ENCODE assay signal across 17 cellular contexts in genomic region chr10:24396396-24396795, GRCh38.
DNase-seq lines count a peak whose midpoint lies in the region; ATAC-seq and TF ChIP-seq lines count a peak whose summit lies in the region.
"Had no signal": no experiment of that assay in that cellular context is flagged by ENCODE, and none has a peak within 500 bp of the region (broad histone marks: within the 10 kb centered on the region; RNA-seq: fewer than 3 reads in every experiment).

No MANE protein-coding gene starts in this region.

- no peaks in the 10 kb centered on the region for H3K79me2 ChIP-seq in mesendoderm (ENCODE audit: control insufficient read depth, insufficient read depth, low read length)

- H4K8ac ChIP-seq in mesendoderm (ENCODE audit: low read depth, low read length) = no peak overlapping the region

- no peaks in the 10 kb centered on the region for H3K4me1 ChIP-seq in mesendoderm (ENCODE audit: control insufficient read depth, low read depth, low read length)
- H3K4me1 ChIP-seq: heart left ventricle, left lung had no signal

- no peak for ATAC-seq in GM19328 (IDR thresholded peaks at IDR 0.05; ENCODE audit: unreplicated experiment)
- ATAC-seq in GM21390 (IDR thresholded peaks at IDR 0.05; ENCODE audit: unreplicated experiment) = no peak
- ATAC-seq: heart left ventricle, left lung had no signal

- no peak overlapping the region for H3K18ac ChIP-seq in mesendoderm (ENCODE audit: low read length)

- H3K4me2 ChIP-seq in mesendoderm (ENCODE audit: low read length) = no peak overlapping the region

- H3K4ac ChIP-seq in mesendoderm (ENCODE audit: low read depth, low read length) = no peak overlapping the region

- no peak overlapping the region for H2AK5ac ChIP-seq in mesendoderm (ENCODE audit: low read length)

- no peak overlapping the region for H2BK120ac ChIP-seq in mesendoderm (ENCODE audit: low read depth, low read length)

- H2BK15ac ChIP-seq in mesendoderm (replicated peaks; ENCODE audit: low read depth) = no peak overlapping the region

- no peak overlapping the region for H3K9ac ChIP-seq in mesendoderm (ENCODE audit: low read length)

- peak; percentile 24 for DNase-seq in EH (ENCODE audit: low read depth)
- DNase-seq in HT-29 (ENCODE audit: low spot score) = peak; percentile 17
- peak in 1 of 2 donors; percentile 19 for DNase-seq in cardiac fibroblast (ENCODE audit: low read depth in 2 of 2)
- peak; percentile 40 for DNase-seq in mesendoderm
- DNase-seq in foreskin melanocyte = no peak
- no peak for DNase-seq in activated CD4-positive, alpha-beta T cell treated with anti-CD3 and anti-CD28 coated beads for 48 hours
- DNase-seq: activated CD4-positive, alpha-beta T cell treated with anti-CD3 and anti-CD28 coated beads, Interleukin-2, amount 10 ng/mL, durations not matched to agents 7 days and 5 days; activated T-cell treated with anti-CD3 and anti-CD28 coated beads, Interleukin-2, amount 50 U/mL, for 1 hour; CD4-positive, CD25-positive, alpha-beta regulatory T cell; HCEC 1CT; heart left ventricle; left lung; NCI-H774; stimulated activated CD4-positive, alpha-beta T cell treated with anti-CD3 and anti-CD28 coated beads, Interleukin-1b, Interleukin-23, amount 100 ng/mL, for 48 hours; T-helper 2 cell had no signal

- no peak overlapping the region for H3K23ac ChIP-seq in mesendoderm (ENCODE audit: low read length)

- H2BK5ac ChIP-seq in mesendoderm (ENCODE audit: low read length) = no peak overlapping the region

- TF ChIP-seq CTCF in cardiac fibroblast (IDR thresholded peaks at IDR 0.05; ENCODE audit: low read depth, low read length) = peak; percentile 22

- H4K5ac ChIP-seq in mesendoderm (ENCODE audit: low read length) = no peak overlapping the region

- no peaks in the 10 kb centered on the region for H3K36me3 ChIP-seq in mesendoderm (ENCODE audit: control insufficient read depth, insufficient read depth, low read length)
- H3K36me3 ChIP-seq: left lung had no signal

- no peak overlapping the region for H3K4me3 ChIP-seq in cardiac fibroblast (replicated peaks in 1 of 2; ENCODE audit: low read depth in 2 of 2, low read length in 2 of 2)
- no peak overlapping the region for H3K4me3 ChIP-seq in mesendoderm (ENCODE audit: low read length)
- H3K4me3 ChIP-seq: heart left ventricle, left lung had no signal

- H3K79me1 ChIP-seq in mesendoderm (ENCODE audit: low read length) = no peaks in the 10 kb centered on the region

- 100% methylated on average over 1 of the region's 4 CpGs for WGBS in mesendoderm (ENCODE audit: extremely low coverage, insufficient coverage, low lambda C conversion rate)

- H3K27ac ChIP-seq in mesendoderm (ENCODE audit: low read depth, low read length) = no peak overlapping the region
- H3K27ac ChIP-seq: heart left ventricle, left lung had no signal

- H3K27me3 ChIP-seq in mesendoderm (ENCODE audit: insufficient read depth, low read length, poor library complexity) = no peaks in the 10 kb centered on the region
- H3K27me3 ChIP-seq: heart left ventricle, left lung had no signal

- H3K56ac ChIP-seq in mesendoderm (ENCODE audit: low read length) = no peak overlapping the region

Comparison
In these comparisons a context has a peak if more than half of its experiments do, and no peak if none do; other contexts are left out.
1. DNase-seq: peak in EH (single experiment), HT-29 (single experiment) and mesendoderm (single experiment); none in foreskin melanocyte (single experiment) and activated CD4-positive, alpha-beta T cell treated with anti-CD3 and anti-CD28 coated beads for 48 hours (single experiment).